ENCODE assay signal across 18 cellular contexts in the genomic region with DNA sequence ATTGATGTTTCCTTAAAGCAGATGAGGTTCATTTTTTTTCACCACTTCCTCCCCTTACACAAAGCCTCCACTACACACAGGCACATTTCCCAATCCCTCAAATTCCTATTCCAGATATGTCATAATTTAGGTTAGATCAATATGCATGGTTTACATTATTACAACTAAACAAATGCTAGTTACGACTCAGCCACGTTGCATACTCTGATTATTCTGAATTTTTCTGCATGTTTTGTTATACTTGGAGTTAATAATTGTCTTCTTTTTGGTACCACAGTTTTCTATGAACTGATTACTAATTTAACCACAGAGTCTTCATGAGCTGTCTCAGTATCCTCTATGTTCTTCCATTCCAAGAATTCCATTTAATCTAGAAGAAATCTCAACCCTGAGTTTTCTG. TPM values are rescaled to one million over a fixed set of nuclear protein-coding genes. Genes with fewer than 3 reads are reported as not detected.
DNase-seq lines count a peak whose midpoint lies in the region; ATAC-seq and TF ChIP-seq lines count a peak whose summit lies in the region.
"Had no signal": no experiment of that assay in that cellular context is flagged by ENCODE, and none has a peak within 500 bp of the region (broad histone marks: within the 10 kb centered on the region; RNA-seq: fewer than 3 reads in every experiment).

No MANE protein-coding gene starts in this region.

- no peak overlapping the region for H3K9ac ChIP-seq in colonic mucosa (ENCODE audit: low read depth in 2 of 2, low read length in 2 of 2)

- no peak for ATAC-seq in HG02970 (IDR thresholded peaks at IDR 0.05; ENCODE audit: low FRiP score, unreplicated experiment)
- ATAC-seq: activated CD4-positive, alpha-beta T cell treated with anti-CD3 and anti-CD28 coated beads for 36 hours; stimulated activated naive B cell treated with anti-CD40 and anti-IgM and Interleukin-4, amounts not matched to agents 10 μg/mL and 1 μg/mL and 100 μg/mL, for 72 hours had no signal

- no peak overlapping the region for H3K27ac ChIP-seq in colonic mucosa
- H3K27ac ChIP-seq: left ventricle myocardium inferior had no signal

- peak; percentile 45 for DNase-seq in AG08396 (ENCODE audit: low spot score)
- DNase-seq in HT1080 (ENCODE audit: low read depth): peak; percentile 12
- DNase-seq in choroid plexus epithelial cell (ENCODE audit: low read depth): peak; percentile 67
- peak; percentile 73 for DNase-seq in iris pigment epithelial cell (ENCODE audit: low read depth)
- no peak for DNase-seq in colonic mucosa
- DNase-seq in NCI-H748 (lab: John Stamatoyannopoulos, UW; ENCODE audit: unreplicated experiment): no peak
- no peak for DNase-seq in activated CD4-positive, alpha-beta T cell treated with anti-CD3 and anti-CD28 coated beads, Interleukin-2, amount 50 U/mL, for 48 hours
- DNase-seq: activated CD4-positive, alpha-beta T cell treated with anti-CD3 and anti-CD28 coated beads for 36 hours; activated naive CD8-positive, alpha-beta T cell treated with anti-CD3 and anti-CD28 coated beads for 36 hours; CD4-positive, alpha-beta memory T cell; dermis blood vessel endothelial cell; left ventricle myocardium inferior; NCI-H1105 treated with DMSO at 0.1 percent for 48 hours; NCI-H524 treated with DMSO at 0.1 percent for 48 hours; stimulated activated CD4-positive, alpha-beta T cell treated with anti-CD3 and anti-CD28 coated beads, Interleukin-1b, Interleukin-23, amount 100 ng/mL, for 48 hours; stimulated activated naive B cell treated with anti-CD40 and anti-IgM and Interleukin-4, amounts not matched to agents 10 μg/mL and 1 μg/mL and 100 μg/mL, for 72 hours had no signal

- no peak for TF ChIP-seq CTCF in choroid plexus epithelial cell (conservative IDR thresholded peaks at IDR 0.05; ENCODE audit: low read depth, low read length)
- TF ChIP-seq CTCF in colonic mucosa (IDR thresholded peaks at IDR 0.05): no peak

- H3K36me3 ChIP-seq in colonic mucosa: no peaks in the 10 kb centered on the region
- H3K36me3 ChIP-seq: HAP-1, left ventricle myocardium inferior had no signal

- H3K4me1 ChIP-seq in colonic mucosa: no peaks in the 10 kb centered on the region

- H3K9me3 ChIP-seq in colonic mucosa: no peaks in the 10 kb centered on the region
- H3K9me3 ChIP-seq: HAP-1, left ventricle myocardium inferior had no signal

- intact Hi-C loops in colonic mucosa (cut with DNase I): no loop called here

- H3K4me3 ChIP-seq in choroid plexus epithelial cell (ENCODE audit: low read depth, low read length): no peak overlapping the region
- no peak overlapping the region for H3K4me3 ChIP-seq in colonic mucosa
- H3K4me3 ChIP-seq: HAP-1, left ventricle myocardium inferior had no signal

- H3K27me3 ChIP-seq in colonic mucosa: no peaks in the 10 kb centered on the region

RNA-seq across cellular contexts. Expression of a gene that starts 4.4 kb away (rescaled TPM):
- total RNA-seq in HT1080 (2014; rRNA removed; shearing (Covaris generic)): 7.9 and 8.7 TPM in 2 replicates
- 2.7 and 3.5 TPM in 2 replicates for polyA plus RNA-seq in HT1080 (2015; cell fraction: cytosol; rRNA removed)
- 3.0 and 3.2 TPM in 2 replicates for polyA plus RNA-seq in HT1080 (2015; cell fraction: nucleus; rRNA removed)
- 1 to 10 TPM; 1.3 to 2.9 TPM for total RNA-seq in colonic mucosa
- total RNA-seq: activated CD4-positive, alpha-beta T cell treated with anti-CD3 and anti-CD28 coated beads for 36 hours; CD4-positive, alpha-beta memory T cell had no signal
- polyA plus RNA-seq: CD4-positive, alpha-beta memory T cell had no signal

Comparison
In these comparisons a context has a peak if more than half of its experiments do, and no peak if none do; other contexts are left out.
1. DNase-seq: peak in AG08396 (single experiment), HT1080 (single experiment), choroid plexus epithelial cell (single experiment) and iris pigment epithelial cell (single experiment); none in colonic mucosa (single experiment), NCI-H748 (single experiment) and activated CD4-positive, alpha-beta T cell treated with anti-CD3 and anti-CD28 coated beads, Interleukin-2, amount 50 U/mL, for 48 hours (0 of 2).